In the genomic region with DNA sequence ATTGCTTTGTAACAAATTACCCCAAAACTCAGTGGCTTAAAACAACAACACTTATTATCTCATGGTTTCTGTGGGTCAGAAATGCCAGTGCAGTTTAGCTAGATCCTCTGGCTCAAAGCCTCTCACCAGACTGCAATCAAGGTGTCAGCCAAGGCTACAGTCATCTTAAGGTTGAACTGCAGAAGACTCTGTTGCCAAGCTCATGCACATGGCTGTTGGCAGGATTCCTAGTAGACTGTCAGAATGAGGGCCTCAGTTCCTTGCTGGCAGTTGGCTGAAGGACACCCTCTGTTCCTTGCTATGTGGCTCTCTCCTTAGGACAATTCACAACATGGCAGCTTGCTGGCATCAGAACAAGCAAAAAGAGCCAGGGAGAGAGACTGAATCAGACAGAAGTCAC, we compare ENCODE assay signal across 19 cellular contexts. TPM values are rescaled to one million over a fixed set of nuclear protein-coding genes. Genes with fewer than 3 reads are reported as not detected.
DNase-seq lines count a peak whose midpoint lies in the region; ATAC-seq and TF ChIP-seq lines count a peak whose summit lies in the region.
"Had no signal": no experiment of that assay in that cellular context is flagged by ENCODE, and none has a peak within 500 bp of the region (broad histone marks: within the 10 kb centered on the region; RNA-seq: fewer than 3 reads in every experiment).

No MANE protein-coding gene starts in this region.

- no peaks in the 10 kb centered on the region for H3K4me1 Mint-ChIP-seq in GM23338
- H3K4me1 Mint-ChIP-seq: CD4-positive, CD25-positive, alpha-beta regulatory T cell had no signal

- no peaks in the 10 kb centered on the region for H3K27me3 ChIP-seq in GM23338 (ENCODE audit: insufficient read depth)
- no peaks in the 10 kb centered on the region for H3K27me3 ChIP-seq in mesenchymal stem cell (ENCODE audit: control insufficient read depth in 1 of 2, insufficient read depth in 1 of 2, low read length in 2 of 2)
- H3K27me3 ChIP-seq: SJCRH30 had no signal

- no peak overlapping the region for H2BK120ac ChIP-seq in mesenchymal stem cell (ENCODE audit: low read depth, low read length)

- H3K4me2 ChIP-seq in GM23338 (no peak overlapping the region), mesenchymal stem cell (ENCODE audit: low read length, poor library complexity, severe bottlenecking) (no peak overlapping the region)
- H3K4me2 ChIP-seq: PC-9 had no signal

- no peak overlapping the region for H2AK5ac ChIP-seq in mesenchymal stem cell (ENCODE audit: low read length, severe bottlenecking)

- no peak overlapping the region for H2BK5ac ChIP-seq in mesenchymal stem cell (ENCODE audit: low read depth, low read length, poor library complexity, severe bottlenecking)

- no peak overlapping the region for H3K18ac ChIP-seq in mesenchymal stem cell (ENCODE audit: low read depth in 1 of 2, low read length in 2 of 2)

- no peak overlapping the region for H3K27ac Mint-ChIP-seq in GM23338
- H3K27ac Mint-ChIP-seq: CD4-positive, CD25-positive, alpha-beta regulatory T cell had no signal

- no peaks in the 10 kb centered on the region for H4K20me1 ChIP-seq in GM23338 (replicated peaks; ENCODE audit: insufficient read depth)

- H3K9me2 ChIP-seq in GM23338 (ENCODE audit: insufficient read depth): peaks cover 4% of the 10 kb centered on the region; the same call in 1 of the 2 replicates

- H2BK12ac ChIP-seq in mesenchymal stem cell (ENCODE audit: low read length in 2 of 2): no peak overlapping the region

- DNase-seq in GM23338 (ENCODE audit: low spot score) (no peak), astrocyte of the hippocampus (ENCODE audit: low read depth, low spot score) (peak; percentile 16), fibroblast of peridontal ligament (ENCODE audit: extremely low read depth) (peak; percentile 27), mesenchymal stem cell (no peak), GOT3 (lab: John Stamatoyannopoulos, UW) (no peak), DMS53 (lab: John Stamatoyannopoulos, UW) (no peak), NCI-H1694 (lab: John Stamatoyannopoulos, UW) (no peak)
- DNase-seq: BE2C; CD4-positive, CD25-positive, alpha-beta regulatory T cell; Karpas-422; NCI-H1048; NCI-H1436; NCI-H2029; NCI-H345; NCI-H526; PC-9; SJCRH30 had no signal

- H3K9ac ChIP-seq in mesenchymal stem cell (ENCODE audit: low read length): no peak overlapping the region

- no peaks in the 10 kb centered on the region for H3F3A ChIP-seq in GM23338 (replicated peaks; ENCODE audit: low read depth)

- no peak for TF ChIP-seq CTCF in GM23338 (conservative IDR thresholded peaks at IDR 0.05; ENCODE audit: low read depth in 2 of 2)

- no peak overlapping the region for H3K27ac ChIP-seq in GM23338 (ENCODE audit: low read depth)
- no peak overlapping the region for H3K27ac ChIP-seq in mesenchymal stem cell (ENCODE audit: low read length, poor library complexity, severe bottlenecking)
- H3K27ac ChIP-seq: HL-60, PC-9, SJCRH30 had no signal

- H3K4me3 ChIP-seq in GM23338: no peak overlapping the region
- no peak overlapping the region for H3K4me3 ChIP-seq in mesenchymal stem cell (ENCODE audit: insufficient read depth in 1 of 2, low read depth in 1 of 2, low read length in 2 of 2)
- H3K4me3 ChIP-seq: HAP-1, PC-9, SJCRH30 had no signal

- H3K4me1 ChIP-seq in GM23338 (ENCODE audit: insufficient read depth) (no peaks in the 10 kb centered on the region), mesenchymal stem cell (ENCODE audit: control insufficient read depth, insufficient read depth, low read depth, low read length) (peaks cover 2% of the 10 kb centered on the region)
- H3K4me1 ChIP-seq: BE2C, HAP-1 had no signal

- no peak overlapping the region for H3K14ac ChIP-seq in mesenchymal stem cell (ENCODE audit: low read length in 2 of 2)

- no peak overlapping the region for H3K4me3 Mint-ChIP-seq in GM23338
- H3K4me3 Mint-ChIP-seq: CD4-positive, CD25-positive, alpha-beta regulatory T cell had no signal

- ATAC-seq in GM23338: no peak

- H3K79me1 ChIP-seq in mesenchymal stem cell (replicated peaks; ENCODE audit: low read length, poor library complexity, severe bottlenecking): no peaks in the 10 kb centered on the region

- peaks cover 6% of the 10 kb centered on the region; the same call in 2 of the 3 replicates for H3K9me3 Mint-ChIP-seq in GM23338
- H3K9me3 Mint-ChIP-seq: CD4-positive, CD25-positive, alpha-beta regulatory T cell had no signal

- H3K9me3 ChIP-seq in mesenchymal stem cell (ENCODE audit: control insufficient read depth, low read length): no peaks in the 10 kb centered on the region
- H3K9me3 ChIP-seq: BE2C, HAP-1, SJCRH30 had no signal

- H3K4ac ChIP-seq in mesenchymal stem cell (ENCODE audit: low read depth in 1 of 2, low read length in 2 of 2): no peak overlapping the region

- H4K8ac ChIP-seq in mesenchymal stem cell (ENCODE audit: low read length): no peak overlapping the region

- H2BK15ac ChIP-seq in mesenchymal stem cell (ENCODE audit: low read depth, poor library complexity, severe bottlenecking): no peak overlapping the region

- no peaks in the 10 kb centered on the region for H3K27me3 Mint-ChIP-seq in GM23338 (ENCODE audit: insufficient read depth, low read depth, poor library complexity)

- no peak overlapping the region for H3K23ac ChIP-seq in mesenchymal stem cell (ENCODE audit: low read length in 2 of 2)

- H3K36me3 ChIP-seq in GM23338 (ENCODE audit: insufficient read depth) (no peaks in the 10 kb centered on the region), mesenchymal stem cell (ENCODE audit: control insufficient read depth in 1 of 2, insufficient read depth in 2 of 2, low read depth in 1 of 2, low read length in 2 of 2) (no peaks in the 10 kb centered on the region)
- H3K36me3 ChIP-seq: BE2C, HAP-1, SJCRH30 had no signal

- no peak overlapping the region for H4K91ac ChIP-seq in mesenchymal stem cell (ENCODE audit: low read length)

- H2AFZ ChIP-seq in GM23338 (0 out of 2 replicates have a peak overlapping the region, but pooled peaks have one; percentile 63), mesenchymal stem cell (ENCODE audit: low read depth, low read length) (no peak overlapping the region)
- H2AFZ ChIP-seq: PC-9 had no signal

- H3K79me2 ChIP-seq in GM23338 (replicated peaks; ENCODE audit: insufficient read depth): no peaks in the 10 kb centered on the region

- H3K36me3 Mint-ChIP-seq in GM23338 (ENCODE audit: low read depth): peaks cover 4% of the 10 kb centered on the region; the same call in 1 of the 3 replicates
- H3K36me3 Mint-ChIP-seq: CD4-positive, CD25-positive, alpha-beta regulatory T cell had no signal

TF ChIP-seq in GM23338, 12 proteins besides CTCF, POLR2A, EP300 and RAD21:
- TF ChIP-seq EZH2phosphoT487 (IDR thresholded peaks at IDR 0.05; ENCODE audit: unreplicated experiment): no peak
- no peak for TF ChIP-seq EZH2 (IDR thresholded peaks at IDR 0.05; ENCODE audit: low read depth, unreplicated experiment)
- TF ChIP-seq CREB1 (CRISPR knock-in tag; IDR thresholded peaks at IDR 0.05; ENCODE audit: low read depth): no peak
- TF ChIP-seq, protein P1, sequence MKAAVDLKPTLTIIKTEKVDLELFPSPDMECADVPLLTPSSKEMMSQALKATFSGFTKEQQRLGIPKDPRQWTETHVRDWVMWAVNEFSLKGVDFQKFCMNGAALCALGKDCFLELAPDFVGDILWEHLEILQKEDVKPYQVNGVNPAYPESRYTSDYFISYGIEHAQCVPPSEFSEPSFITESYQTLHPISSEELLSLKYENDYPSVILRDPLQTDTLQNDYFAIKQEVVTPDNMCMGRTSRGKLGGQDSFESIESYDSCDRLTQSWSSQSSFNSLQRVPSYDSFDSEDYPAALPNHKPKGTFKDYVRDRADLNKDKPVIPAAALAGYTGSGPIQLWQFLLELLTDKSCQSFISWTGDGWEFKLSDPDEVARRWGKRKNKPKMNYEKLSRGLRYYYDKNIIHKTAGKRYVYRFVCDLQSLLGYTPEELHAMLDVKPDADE (IDR thresholded peaks at IDR 0.05): no peak
- TF ChIP-seq STAT1 (IDR thresholded peaks at IDR 0.05; ENCODE audit: unreplicated experiment): no peak
- TF ChIP-seq, protein P2, sequence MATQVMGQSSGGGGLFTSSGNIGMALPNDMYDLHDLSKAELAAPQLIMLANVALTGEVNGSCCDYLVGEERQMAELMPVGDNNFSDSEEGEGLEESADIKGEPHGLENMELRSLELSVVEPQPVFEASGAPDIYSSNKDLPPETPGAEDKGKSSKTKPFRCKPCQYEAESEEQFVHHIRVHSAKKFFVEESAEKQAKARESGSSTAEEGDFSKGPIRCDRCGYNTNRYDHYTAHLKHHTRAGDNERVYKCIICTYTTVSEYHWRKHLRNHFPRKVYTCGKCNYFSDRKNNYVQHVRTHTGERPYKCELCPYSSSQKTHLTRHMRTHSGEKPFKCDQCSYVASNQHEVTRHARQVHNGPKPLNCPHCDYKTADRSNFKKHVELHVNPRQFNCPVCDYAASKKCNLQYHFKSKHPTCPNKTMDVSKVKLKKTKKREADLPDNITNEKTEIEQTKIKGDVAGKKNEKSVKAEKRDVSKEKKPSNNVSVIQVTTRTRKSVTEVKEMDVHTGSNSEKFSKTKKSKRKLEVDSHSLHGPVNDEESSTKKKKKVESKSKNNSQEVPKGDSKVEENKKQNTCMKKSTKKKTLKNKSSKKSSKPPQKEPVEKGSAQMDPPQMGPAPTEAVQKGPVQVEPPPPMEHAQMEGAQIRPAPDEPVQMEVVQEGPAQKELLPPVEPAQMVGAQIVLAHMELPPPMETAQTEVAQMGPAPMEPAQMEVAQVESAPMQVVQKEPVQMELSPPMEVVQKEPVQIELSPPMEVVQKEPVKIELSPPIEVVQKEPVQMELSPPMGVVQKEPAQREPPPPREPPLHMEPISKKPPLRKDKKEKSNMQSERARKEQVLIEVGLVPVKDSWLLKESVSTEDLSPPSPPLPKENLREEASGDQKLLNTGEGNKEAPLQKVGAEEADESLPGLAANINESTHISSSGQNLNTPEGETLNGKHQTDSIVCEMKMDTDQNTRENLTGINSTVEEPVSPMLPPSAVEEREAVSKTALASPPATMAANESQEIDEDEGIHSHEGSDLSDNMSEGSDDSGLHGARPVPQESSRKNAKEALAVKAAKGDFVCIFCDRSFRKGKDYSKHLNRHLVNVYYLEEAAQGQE (IDR thresholded peaks at IDR 0.05; ENCODE audit: unreplicated experiment): no peak
- TF ChIP-seq ZNF114 (CRISPR knock-in tag; IDR thresholded peaks at IDR 0.05): no peak

RNA-seq across cellular contexts. Expression of a gene that starts 34.7 kb away (rescaled TPM):
- 131 and 164 TPM in 2 replicates for total RNA-seq in GM23338 (2014; rRNA removed; shearing (Covaris generic))
- 791 and 920 TPM in 2 replicates for polyA plus RNA-seq in GM23338 (2016; fragmentation: Nextera tagmentation; extraction: Ambion mirVana)
- polyA plus RNA-seq in mesenchymal stem cell (2013, experiment 1 of 2): 442 TPM
- polyA plus RNA-seq in mesenchymal stem cell (2013, experiment 2 of 2): 440 TPM

Comparison
In these comparisons a context has a peak if more than half of its experiments do, and no peak if none do; other contexts are left out.
1. DNase-seq: peak in astrocyte of the hippocampus (single experiment) and fibroblast of peridontal ligament (single experiment); none in GM23338 (single experiment), mesenchymal stem cell (single experiment), GOT3 (single experiment), DMS53 (single experiment) and NCI-H1694 (single experiment).